8 cellular contexts compared by ENCODE assay signal in genomic region chr1:50047916-50048694, GRCh38. TPM values are rescaled to one million over a fixed set of nuclear protein-coding genes. Genes with fewer than 3 reads are reported as not detected.
DNase-seq lines count a peak whose midpoint lies in the region; ATAC-seq and TF ChIP-seq lines count a peak whose summit lies in the region.

No MANE protein-coding gene starts in this region.

- peak; percentile 34 for ATAC-seq in gastroesophageal sphincter
- ATAC-seq in HG02763 (IDR thresholded peaks at IDR 0.05; ENCODE audit: unreplicated experiment), result no peak
- no peak for ATAC-seq in GM18502 (IDR thresholded peaks at IDR 0.05; ENCODE audit: poor library complexity, unreplicated experiment)

- peaks cover 53% of the 10 kb centered on the region for H3K27me3 ChIP-seq in gastroesophageal sphincter
- no peaks in the 10 kb centered on the region for H3K27me3 ChIP-seq in parathyroid adenoma (ENCODE audit: control insufficient read depth, insufficient read depth, low read length)

- H3K9me3 ChIP-seq in SK-N-MC (ENCODE audit: low read depth, low read length), result no peaks in the 10 kb centered on the region
- peaks cover 0 to 5% (median 0%) of the 10 kb centered on the region in 3 donors for H3K9me3 ChIP-seq in gastroesophageal sphincter
- H3K9me3 ChIP-seq in parathyroid adenoma (ENCODE audit: control insufficient read depth, low read length), result no peaks in the 10 kb centered on the region

- H2AFZ ChIP-seq in parathyroid adenoma, result peak overlapping the region; percentile 70

- H3K4me3 ChIP-seq in SK-N-MC, result peak overlapping the region; percentile 37; the same call in 1 of the 2 replicates
- H3K4me3 ChIP-seq in gastroesophageal sphincter, result peak overlapping the region in 1 of 2 donors; percentile 22
- peak overlapping the region; percentile 11 for H3K4me3 ChIP-seq in parathyroid adenoma (ENCODE audit: low read depth, low read length)

- H3K9ac ChIP-seq in SK-N-MC (ENCODE audit: insufficient read length) (no peak overlapping the region), parathyroid adenoma (no peak overlapping the region)

- WGBS in gastroesophageal sphincter (ENCODE audit: low coverage in 1 of 2), 2 donors, result 9% methylated on average over 12 of the region's 72 CpGs; no CpG with 5 or more reads in 1 of the 2 donors

- no peaks in the 10 kb centered on the region for H3K79me2 ChIP-seq in parathyroid adenoma

- peak overlapping the region; percentile 43 for H3K4me2 ChIP-seq in parathyroid adenoma (ENCODE audit: low read length)

- TF ChIP-seq EP300 in gastroesophageal sphincter (IDR thresholded peaks at IDR 0.05), result no peak

- TF ChIP-seq CTCF in GM10266 (IDR thresholded peaks at IDR 0.05; ENCODE audit: control insufficient read depth, insufficient read depth, low read depth, missing control alignments) (peak; percentile 20), gastroesophageal sphincter (IDR thresholded peaks at IDR 0.05) (no peak), parathyroid adenoma (IDR thresholded peaks at IDR 0.05) (peak; percentile 16)

- no peak for TF ChIP-seq POLR2A in gastroesophageal sphincter (IDR thresholded peaks at IDR 0.05)

- H3K36me3 ChIP-seq in SK-N-MC (ENCODE audit: insufficient read depth, low read length), result no peaks in the 10 kb centered on the region
- H3K36me3 ChIP-seq in gastroesophageal sphincter, result no peaks in the 10 kb centered on the region
- H3K36me3 ChIP-seq in parathyroid adenoma (ENCODE audit: control insufficient read depth, insufficient read depth, low read length), result no peaks in the 10 kb centered on the region

- DNase-seq in GM10266 (ENCODE audit: extremely low spot score), result no peak
- no peak for DNase-seq in SK-N-MC (ENCODE audit: low read depth, low spot score)
- no peak for DNase-seq in GM03348 (ENCODE audit: low spot score)
- no peak for DNase-seq in NCI-H2196 (lab: John Stamatoyannopoulos, UW; ENCODE audit: unreplicated experiment)

- H3K4me1 ChIP-seq in gastroesophageal sphincter (peaks cover 0 to 8% (median 0%) of the 10 kb centered on the region in 3 donors), parathyroid adenoma (no peaks in the 10 kb centered on the region)

- H3K27ac ChIP-seq in SK-N-MC, result no peak overlapping the region
- H3K27ac ChIP-seq in gastroesophageal sphincter, result no peak overlapping the region
- H3K27ac ChIP-seq in parathyroid adenoma, result no peak overlapping the region

RNA-seq across cellular contexts. Expression of gene AGBL4, which starts 24.4 kb away (rescaled TPM):
- 1 to 10 TPM in 1 of 4 donors, not detected in 3; 1.6 TPM for total RNA-seq in gastroesophageal sphincter

Comparison
In these comparisons a context has a peak if more than half of its experiments do, and no peak if none do; other contexts are left out.
1. CTCF ChIP-seq: peak in GM10266 (single experiment) and parathyroid adenoma (single experiment); none in gastroesophageal sphincter (0 of 4).